22 cellular contexts compared by ENCODE assay signal in the genomic region with DNA sequence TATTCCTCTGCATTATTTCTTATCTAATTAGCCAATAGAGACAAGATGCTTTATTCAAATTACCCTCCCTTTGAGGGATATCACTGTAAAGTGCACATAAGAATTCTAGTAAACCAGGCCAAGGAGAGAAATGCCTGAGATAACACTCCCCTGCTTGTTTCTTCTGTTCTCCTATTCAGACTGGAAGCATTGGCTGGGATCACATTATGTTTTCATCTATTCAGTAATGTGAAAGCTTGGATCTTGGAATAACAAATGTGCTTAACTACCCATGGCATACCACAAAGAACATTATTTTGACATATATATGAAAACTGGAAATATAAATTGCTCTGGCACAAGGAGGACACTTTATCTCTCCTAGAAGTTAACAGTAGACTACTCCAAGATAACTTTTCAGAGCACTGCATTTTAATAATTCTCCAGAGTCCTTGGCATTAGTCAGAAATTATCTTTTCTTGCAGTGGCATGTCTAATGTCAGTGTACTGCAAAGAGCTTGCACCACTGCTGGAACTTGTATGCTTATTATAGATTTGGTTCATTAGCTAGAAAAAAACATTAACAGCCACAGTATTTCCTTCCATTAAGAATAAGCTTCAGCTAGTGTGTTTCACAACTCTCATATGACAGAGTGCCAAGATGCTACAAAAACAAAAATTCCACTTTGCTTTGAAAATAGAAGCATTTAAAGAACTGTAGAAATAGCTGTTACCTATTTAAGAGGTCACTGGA.
DNase-seq lines count a peak whose midpoint lies in the region; ATAC-seq and TF ChIP-seq lines count a peak whose summit lies in the region.
"Had no signal": no experiment of that assay in that cellular context is flagged by ENCODE, and none has a peak within 500 bp of the region (broad histone marks: within the 10 kb centered on the region; RNA-seq: fewer than 3 reads in every experiment).

No MANE protein-coding gene starts in this region.

- TF ChIP-seq CTCF in AG04449 (IDR thresholded peaks at IDR 0.05; ENCODE audit: insufficient read depth, low read length, missing control alignments), result no peak
- TF ChIP-seq CTCF in adrenal gland (IDR thresholded peaks at IDR 0.05), result no peak
- TF ChIP-seq CTCF in ascending aorta (IDR thresholded peaks at IDR 0.05), result no peak

- H3K4me3 Mint-ChIP-seq in activated naive CD8-positive, alpha-beta T cell treated with anti-CD3 and anti-CD28 coated beads, Interleukin-2, amount 50 U/mL, for 24 hours, result no peak overlapping the region
- H3K4me3 Mint-ChIP-seq: activated T-cell treated with anti-CD3 and anti-CD28 coated beads, Interleukin-2, amount 50 U/mL, for 72 hours; neural crest cell had no signal

- H3K27me3 ChIP-seq in adrenal gland (no peaks in the 10 kb centered on the region), ascending aorta (no peaks in the 10 kb centered on the region)
- H3K27me3 ChIP-seq: esophagus muscularis mucosa, testis had no signal

- H3K4me3 ChIP-seq in AG04449 (ENCODE audit: low read depth, low read length) (no peak overlapping the region), adrenal gland (no peak overlapping the region), ascending aorta (no peak overlapping the region)
- H3K4me3 ChIP-seq: esophagus muscularis mucosa, testis had no signal

- intact Hi-C loops in adrenal gland (cut with DNase I), result no loop called here
- intact Hi-C loops in ascending aorta (cut with DNase I), result no loop called here

- CTCF ChIA-PET in AG04449 (lab: Yijun Ruan, JAX), result interaction anchor here (0.8 to 1.1 kb wide), 2 partner anchors 15 to 440 kb away, joined by 3 to 4 read pairs; no protein-coding TSS in a partner anchor

- H3K9me3 ChIP-seq in adrenal gland (replicated peaks in 1 of 3) (no peaks in the 10 kb centered on the region), ascending aorta (no peaks in the 10 kb centered on the region)
- H3K9me3 ChIP-seq: esophagus muscularis mucosa, testis had no signal

- ATAC-seq in esophagus mucosa (peak; percentile 67), GM18517 (IDR thresholded peaks at IDR 0.05; ENCODE audit: unreplicated experiment) (no peak)
- ATAC-seq in activated naive CD8-positive, alpha-beta T cell treated with anti-CD3 and anti-CD28 coated beads, Interleukin-2, amount 50 U/mL, for 24 hours, result no peak
- ATAC-seq: activated T-cell treated with anti-CD3 and anti-CD28 coated beads, Interleukin-2, amount 50 U/mL, for 72 hours had no signal

- H3K4me1 Mint-ChIP-seq in activated naive CD8-positive, alpha-beta T cell treated with anti-CD3 and anti-CD28 coated beads, Interleukin-2, amount 50 U/mL, for 24 hours, result peaks cover 13% of the 10 kb centered on the region
- H3K4me1 Mint-ChIP-seq: neural crest cell had no signal

- DNase-seq in AG04449 (ENCODE audit: low read depth, low spot score), result peak; percentile 2
- peak; percentile 13 for DNase-seq in LHCN-M2 (ENCODE audit: low read depth)
- DNase-seq in myocyte (ENCODE audit: low read depth), result peak; percentile 3
- no peak for DNase-seq in adrenal gland
- DNase-seq in ascending aorta (ENCODE audit: low spot score in 2 of 2), result no peak
- DNase-seq in activated naive CD8-positive, alpha-beta T cell treated with anti-CD3 and anti-CD28 coated beads, Interleukin-2, amount 50 U/mL, for 24 hours, result no peak
- DNase-seq: activated CD4-positive, alpha-beta T cell treated with anti-CD3 and anti-CD28 coated beads for 1 hour; activated naive CD4-positive, alpha-beta T cell treated with anti-CD3 and anti-CD28 coated beads, Interleukin-2, amount 50 U/mL, for 16 hours; activated T-cell treated with anti-CD3 and anti-CD28 coated beads, Interleukin-2, amount 50 U/mL, for 72 hours; central memory CD4-positive, alpha-beta T cell; DMS79; hypothalamus; kidney; MM.1S; NCI-H187; NCI-H446 treated with DMSO at 0.1 percent for 48 hours; stimulated activated CD4-positive, alpha-beta T cell treated with anti-CD3 and anti-CD28 coated beads, Interleukin-15, amount 100 ng/mL, for 24 hours; testis had no signal

- H3K27ac ChIP-seq in adrenal gland, result no peak overlapping the region
- H3K27ac ChIP-seq in ascending aorta, result no peak overlapping the region
- H3K27ac ChIP-seq: esophagus muscularis mucosa, testis had no signal

- no peaks in the 10 kb centered on the region for H3K27me3 Mint-ChIP-seq in activated naive CD8-positive, alpha-beta T cell treated with anti-CD3 and anti-CD28 coated beads, Interleukin-2, amount 50 U/mL, for 24 hours

- TF ChIP-seq POLR2A in adrenal gland (IDR thresholded peaks at IDR 0.05), result no peak

- POLR2A ChIA-PET in AG04449 (lab: Yijun Ruan, JAX), result no interaction called here

- H3K36me3 Mint-ChIP-seq in activated naive CD8-positive, alpha-beta T cell treated with anti-CD3 and anti-CD28 coated beads, Interleukin-2, amount 50 U/mL, for 24 hours (ENCODE audit: low read depth), result no peaks in the 10 kb centered on the region

- H3K36me3 ChIP-seq in adrenal gland (replicated peaks in 1 of 2), result no peaks in the 10 kb centered on the region
- no peaks in the 10 kb centered on the region for H3K36me3 ChIP-seq in ascending aorta
- H3K36me3 ChIP-seq: esophagus muscularis mucosa had no signal

- peaks cover 3% of the 10 kb centered on the region for H3K9me3 Mint-ChIP-seq in activated naive CD8-positive, alpha-beta T cell treated with anti-CD3 and anti-CD28 coated beads, Interleukin-2, amount 50 U/mL, for 24 hours
- H3K9me3 Mint-ChIP-seq: activated T-cell treated with anti-CD3 and anti-CD28 coated beads, Interleukin-2, amount 50 U/mL, for 72 hours had no signal

- H3K4me1 ChIP-seq in adrenal gland (replicated peaks in 1 of 2), result peaks cover 13 to 19% of the 10 kb centered on the region in 2 donors
- H3K4me1 ChIP-seq in ascending aorta, result peaks cover 3 to 19% of the 10 kb centered on the region in 2 donors
- H3K4me1 ChIP-seq: testis had no signal

- H3K27ac Mint-ChIP-seq in activated naive CD8-positive, alpha-beta T cell treated with anti-CD3 and anti-CD28 coated beads, Interleukin-2, amount 50 U/mL, for 24 hours, result no peak overlapping the region
- H3K27ac Mint-ChIP-seq: activated T-cell treated with anti-CD3 and anti-CD28 coated beads, Interleukin-2, amount 50 U/mL, for 72 hours had no signal

Comparison
In these comparisons a context has a peak if more than half of its experiments do, and no peak if none do; other contexts are left out.
1. DNase-seq: peak in AG04449 (single experiment), LHCN-M2 (single experiment) and myocyte (single experiment); none in adrenal gland (0 of 7), ascending aorta (0 of 2) and activated naive CD8-positive, alpha-beta T cell treated with anti-CD3 and anti-CD28 coated beads, Interleukin-2, amount 50 U/mL, for 24 hours (single experiment).